Comparison of ENCODE assay signal across 8 cellular contexts in genomic region chr19:17215125-17215971, GRCh38. TPM values are rescaled to one million over a fixed set of nuclear protein-coding genes. Genes with fewer than 3 reads are reported as not detected.
A peak's percentile ranks its signal among the peaks of the same experiment; 100 is the strongest.
DNase-seq lines count a peak whose midpoint lies in the region; ATAC-seq and TF ChIP-seq lines count a peak whose summit lies in the region.

A gene with protein sequence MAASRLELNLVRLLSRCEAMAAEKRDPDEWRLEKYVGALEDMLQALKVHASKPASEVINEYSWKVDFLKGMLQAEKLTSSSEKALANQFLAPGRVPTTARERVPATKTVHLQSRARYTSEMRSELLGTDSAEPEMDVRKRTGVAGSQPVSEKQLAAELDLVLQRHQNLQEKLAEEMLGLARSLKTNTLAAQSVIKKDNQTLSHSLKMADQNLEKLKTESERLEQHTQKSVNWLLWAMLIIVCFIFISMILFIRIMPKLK (plus strand): TSS chr19:17215357. CDS start chr19:17215406, 49 bp downstream.

- peaks cover 13% of the 10 kb centered on the region for H3K36me3 Mint-ChIP-seq in activated T-cell treated with anti-CD3 and anti-CD28 coated beads, Interleukin-2, amount 50 U/mL, for 4 hours (ENCODE audit: insufficient read depth)

- no peaks in the 10 kb centered on the region for H3K9me3 ChIP-seq in Panc1 (ENCODE audit: control insufficient read depth, insufficient read depth, low read depth, low read length)
- H3K9me3 ChIP-seq in muscle layer of colon (ENCODE audit: low read length): no peaks in the 10 kb centered on the region

- H3K4me3 Mint-ChIP-seq in activated T-cell treated with anti-CD3 and anti-CD28 coated beads, Interleukin-2, amount 50 U/mL, for 4 hours: peak within 1 kb of the TSS; percentile 87

- H3K9me3 Mint-ChIP-seq in activated T-cell treated with anti-CD3 and anti-CD28 coated beads, Interleukin-2, amount 50 U/mL, for 4 hours: no peaks in the 10 kb centered on the region

- peak; percentile 79 for ATAC-seq in GM21447 (IDR thresholded peaks at IDR 0.05; ENCODE audit: unreplicated experiment)
- peak; percentile 94 for ATAC-seq in Panc1
- ATAC-seq in activated T-cell treated with anti-CD3 and anti-CD28 coated beads, Interleukin-2, amount 50 U/mL, for 4 hours: peak; percentile 97
- ATAC-seq in esophagus mucosa: peak; percentile 85

- H3K27ac ChIP-seq in Panc1 (ENCODE audit: low read length): peak within 1 kb of the TSS; percentile 90
- H3K27ac ChIP-seq in muscle layer of colon (ENCODE audit: low read depth, low read length): peak within 1 kb of the TSS; percentile 90

- H3K4me1 ChIP-seq in Panc1 (ENCODE audit: control insufficient read depth, insufficient read depth, low read length): 0 out of 2 replicates have a peak, but pooled peaks cover 5% of the 10 kb centered on the region
- H3K4me1 ChIP-seq in muscle layer of colon (ENCODE audit: insufficient read depth, low read length): peaks cover 14% of the 10 kb centered on the region

- H3K36me3 ChIP-seq in Panc1 (ENCODE audit: control insufficient read depth, insufficient read depth, low read length) (no peaks in the 10 kb centered on the region; the same call in 1 of the 2 replicates), muscle layer of colon (ENCODE audit: insufficient read depth, low read length) (peaks cover 26% of the 10 kb centered on the region)

- H3K27me3 ChIP-seq in Panc1 (ENCODE audit: control insufficient read depth, insufficient read depth, low read length): no peaks in the 10 kb centered on the region
- H3K27me3 ChIP-seq in muscle layer of colon (ENCODE audit: control insufficient read depth in 1 of 2, insufficient read depth in 2 of 2, low read length in 2 of 2): no peaks in the 10 kb centered on the region

- H3K9ac ChIP-seq in muscle layer of colon (ENCODE audit: low read length): peak within 1 kb of the TSS; percentile 57

- BruUV-seq in Panc1 (replicated peaks; lab: Mats Ljungman, UMichigan): TSS peak; percentile 95

- DNase-seq in COR-L47 (lab: John Stamatoyannopoulos, UW) (peak; percentile 95), KG1 (lab: John Stamatoyannopoulos, UW) (peak; percentile 62), Panc1 (ENCODE audit: low read depth, low spot score) (peak; percentile 41)
- DNase-seq in activated T-cell treated with anti-CD3 and anti-CD28 coated beads, Interleukin-2, amount 50 U/mL, for 4 hours: peak; percentile 81
- peak; percentile 59 for DNase-seq in stimulated activated CD8-positive, alpha-beta memory T cell treated with anti-CD3 and anti-CD28 coated beads, Interleukin-7, amount 100 ng/mL, for 24 hours (ENCODE audit: low read depth)

- CTCF ChIA-PET in Panc1 (lab: Charles Lee): interaction anchor here (0.5 kb wide), 1 partner anchor 15 kb away, joined by 9 read pairs; no protein-coding TSS in a partner anchor

- intact Hi-C loops in Panc1 (cut with micrococcal nuclease; ENCODE audit: unreplicated experiment): no loop called here

- H3K4me3 ChIP-seq in Panc1 (ENCODE audit: low read depth in 2 of 2, low read length in 2 of 2) (peak within 1 kb of the TSS; percentile 49 to 61), muscle layer of colon (ENCODE audit: low read depth in 1 of 2, low read length in 2 of 2) (peak within 1 kb of the TSS; percentile 74 to 85)

- peaks cover 13% of the 10 kb centered on the region for H3K4me1 Mint-ChIP-seq in activated T-cell treated with anti-CD3 and anti-CD28 coated beads, Interleukin-2, amount 50 U/mL, for 4 hours (ENCODE audit: low read depth)

- POLR2A ChIA-PET in Panc1 (lab: Charles Lee): no interaction called here

- H3K27me3 Mint-ChIP-seq in activated T-cell treated with anti-CD3 and anti-CD28 coated beads, Interleukin-2, amount 50 U/mL, for 4 hours (ENCODE audit: low read depth): no peaks in the 10 kb centered on the region

- in situ Hi-C loops in Panc1 (cut with HindIII; ENCODE audit: low pct_unique_long_range_greater_than_20kb, low sequenced_read_pairs): no loop called here

- TF ChIP-seq CTCF in Panc1 (IDR thresholded peaks at IDR 0.05): no peak

RNA-seq across cellular contexts. Expression of the gene that starts here (rescaled TPM):
- 26.2 TPM for total RNA-seq in Panc1 (2021; ENCODE audit: unreplicated experiment)
- polyA plus RNA-seq in Panc1 (2012; ENCODE audit: insufficient read length): 47.9 TPM
- total RNA-seq in activated T-cell treated with anti-CD3 and anti-CD28 coated beads, Interleukin-2, amount 50 U/mL, for 4 hours: 10 to 100 TPM; 35.9 to 47.3 (median 46.6) TPM
- total RNA-seq in esophagus mucosa: 21.7 TPM

Comparison
In these comparisons a context has a peak if more than half of its experiments do, and no peak if none do; other contexts are left out.
1. Peak in every context shown above with its lines: DNase-seq, ATAC-seq, H3K4me3 ChIP-seq and H3K27ac ChIP-seq.
2. DNase-seq: peak in every context shown above with its lines; median percentile 95 in COR-L47; 81 in activated T-cell treated with anti-CD3 and anti-CD28 coated beads, Interleukin-2, amount 50 U/mL, for 4 hours; 62 in KG1; 59 in stimulated activated CD8-positive, alpha-beta memory T cell treated with anti-CD3 and anti-CD28 coated beads, Interleukin-7, amount 100 ng/mL, for 24 hours; 41 in Panc1.